In the genomic region with DNA sequence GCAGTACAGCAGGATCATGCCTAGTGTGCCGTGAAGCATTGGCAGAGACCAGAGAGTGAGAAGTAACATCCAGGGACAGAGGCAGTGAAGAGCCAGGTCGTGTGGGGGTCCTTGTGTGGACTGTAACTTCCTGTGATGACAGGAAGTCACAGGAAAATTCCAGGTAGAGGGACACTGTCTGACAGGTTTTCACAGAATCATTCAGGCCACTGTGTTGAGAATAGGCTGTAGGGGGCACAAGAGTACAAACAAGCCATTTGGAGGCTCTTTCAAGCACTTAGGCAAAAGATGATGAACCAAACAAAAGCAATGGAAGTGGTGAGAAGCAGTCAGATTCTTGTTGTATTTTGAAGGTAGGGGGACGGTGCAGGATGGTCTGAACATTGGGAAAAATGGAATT, we compare ENCODE assay signal across 1 cellular context.
TF ChIP-seq lines count a peak whose summit lies in the region.

No MANE protein-coding gene starts in this region.

TF ChIP-seq in GM23338, 12 proteins besides CTCF, POLR2A, EP300 and RAD21 (continued from another document):
- TF ChIP-seq, protein P1, sequence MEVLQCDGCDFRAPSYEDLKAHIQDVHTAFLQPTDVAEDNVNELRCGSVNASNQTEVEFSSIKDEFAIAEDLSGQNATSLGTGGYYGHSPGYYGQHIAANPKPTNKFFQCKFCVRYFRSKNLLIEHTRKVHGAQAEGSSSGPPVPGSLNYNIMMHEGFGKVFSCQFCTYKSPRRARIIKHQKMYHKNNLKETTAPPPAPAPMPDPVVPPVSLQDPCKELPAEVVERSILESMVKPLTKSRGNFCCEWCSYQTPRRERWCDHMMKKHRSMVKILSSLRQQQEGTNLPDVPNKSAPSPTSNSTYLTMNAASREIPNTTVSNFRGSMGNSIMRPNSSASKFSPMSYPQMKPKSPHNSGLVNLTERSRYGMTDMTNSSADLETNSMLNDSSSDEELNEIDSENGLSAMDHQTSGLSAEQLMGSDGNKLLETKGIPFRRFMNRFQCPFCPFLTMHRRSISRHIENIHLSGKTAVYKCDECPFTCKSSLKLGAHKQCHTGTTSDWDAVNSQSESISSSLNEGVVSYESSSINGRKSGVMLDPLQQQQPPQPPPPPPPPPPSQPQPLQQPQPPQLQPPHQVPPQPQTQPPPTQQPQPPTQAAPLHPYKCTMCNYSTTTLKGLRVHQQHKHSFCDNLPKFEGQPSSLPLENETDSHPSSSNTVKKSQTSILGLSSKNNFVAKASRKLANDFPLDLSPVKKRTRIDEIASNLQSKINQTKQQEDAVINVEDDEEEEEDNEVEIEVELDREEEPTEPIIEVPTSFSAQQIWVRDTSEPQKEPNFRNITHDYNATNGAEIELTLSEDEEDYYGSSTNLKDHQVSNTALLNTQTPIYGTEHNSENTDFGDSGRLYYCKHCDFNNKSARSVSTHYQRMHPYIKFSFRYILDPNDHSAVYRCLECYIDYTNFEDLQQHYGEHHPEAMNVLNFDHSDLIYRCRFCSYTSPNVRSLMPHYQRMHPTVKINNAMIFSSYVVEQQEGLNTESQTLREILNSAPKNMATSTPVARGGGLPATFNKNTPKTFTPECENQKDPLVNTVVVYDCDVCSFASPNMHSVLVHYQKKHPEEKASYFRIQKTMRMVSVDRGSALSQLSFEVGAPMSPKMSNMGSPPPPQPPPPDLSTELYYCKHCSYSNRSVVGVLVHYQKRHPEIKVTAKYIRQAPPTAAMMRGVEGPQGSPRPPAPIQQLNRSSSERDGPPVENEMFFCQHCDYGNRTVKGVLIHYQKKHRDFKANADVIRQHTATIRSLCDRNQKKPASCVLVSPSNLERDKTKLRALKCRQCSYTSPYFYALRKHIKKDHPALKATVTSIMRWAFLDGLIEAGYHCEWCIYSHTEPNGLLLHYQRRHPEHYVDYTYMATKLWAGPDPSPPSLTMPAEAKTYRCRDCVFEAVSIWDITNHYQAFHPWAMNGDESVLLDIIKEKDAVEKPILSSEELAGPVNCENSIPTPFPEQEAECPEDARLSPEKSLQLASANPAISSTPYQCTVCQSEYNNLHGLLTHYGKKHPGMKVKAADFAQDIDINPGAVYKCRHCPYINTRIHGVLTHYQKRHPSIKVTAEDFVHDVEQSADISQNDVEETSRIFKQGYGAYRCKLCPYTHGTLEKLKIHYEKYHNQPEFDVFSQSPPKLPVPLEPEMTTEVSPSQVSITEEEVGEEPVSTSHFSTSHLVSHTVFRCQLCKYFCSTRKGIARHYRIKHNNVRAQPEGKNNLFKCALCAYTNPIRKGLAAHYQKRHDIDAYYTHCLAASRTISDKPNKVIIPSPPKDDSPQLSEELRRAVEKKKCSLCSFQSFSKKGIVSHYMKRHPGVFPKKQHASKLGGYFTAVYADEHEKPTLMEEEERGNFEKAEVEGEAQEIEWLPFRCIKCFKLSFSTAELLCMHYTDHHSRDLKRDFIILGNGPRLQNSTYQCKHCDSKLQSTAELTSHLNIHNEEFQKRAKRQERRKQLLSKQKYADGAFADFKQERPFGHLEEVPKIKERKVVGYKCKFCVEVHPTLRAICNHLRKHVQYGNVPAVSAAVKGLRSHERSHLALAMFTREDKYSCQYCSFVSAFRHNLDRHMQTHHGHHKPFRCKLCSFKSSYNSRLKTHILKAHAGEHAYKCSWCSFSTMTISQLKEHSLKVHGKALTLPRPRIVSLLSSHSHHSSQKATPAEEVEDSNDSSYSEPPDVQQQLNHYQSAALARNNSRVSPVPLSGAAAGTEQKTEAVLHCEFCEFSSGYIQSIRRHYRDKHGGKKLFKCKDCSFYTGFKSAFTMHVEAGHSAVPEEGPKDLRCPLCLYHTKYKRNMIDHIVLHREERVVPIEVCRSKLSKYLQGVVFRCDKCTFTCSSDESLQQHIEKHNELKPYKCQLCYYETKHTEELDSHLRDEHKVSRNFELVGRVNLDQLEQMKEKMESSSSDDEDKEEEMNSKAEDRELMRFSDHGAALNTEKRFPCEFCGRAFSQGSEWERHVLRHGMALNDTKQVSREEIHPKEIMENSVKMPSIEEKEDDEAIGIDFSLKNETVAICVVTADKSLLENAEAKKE (CRISPR knock-in tag; IDR thresholded peaks at IDR 0.05) = no peak
- TF ChIP-seq EZH2phosphoT487 (IDR thresholded peaks at IDR 0.05; ENCODE audit: unreplicated experiment) (no peak), STAT1 (IDR thresholded peaks at IDR 0.05; ENCODE audit: unreplicated experiment) (no peak), ZNF331 (CRISPR knock-in tag; IDR thresholded peaks at IDR 0.05; ENCODE audit: low read depth) (no peak)
